8 cellular contexts compared by ENCODE assay signal in genomic region chr11:43360361-43361032, GRCh38. TPM values are rescaled to one million over a fixed set of nuclear protein-coding genes. Genes with fewer than 3 reads are reported as not detected.
DNase-seq lines count a peak whose midpoint lies in the region; ATAC-seq, FAIRE-seq and TF ChIP-seq lines count a peak whose summit lies in the region.

No MANE protein-coding gene starts in this region.

- POLR2A ChIA-PET in HepG2 (lab: Yijun Ruan, JAX), result interaction anchor here (1.1 to 1.2 kb wide), 2 partner anchors 12 to 49 kb away, joined by 5 read pairs; partner anchors contain the start of gene API5
- POLR2A ChIA-PET in T-cell (lab: Charles Lee), result interaction anchor here (0.6 to 1.3 kb wide), 3 partner anchors 31 to 53 kb away, joined by 3 to 8 read pairs (median 3); partner anchors contain the start of gene API5 (in 1 of the 2)

- H3K4me1 ChIP-seq in HepG2 (ENCODE audit: insufficient read depth, low read length) (peaks cover 38% of the 10 kb centered on the region), right lobe of liver (peaks cover 0 to 15% (median 6%) of the 10 kb centered on the region in 4 donors), iPS-15b (ENCODE audit: control insufficient read depth, insufficient read depth, low read length) (peaks cover 6% of the 10 kb centered on the region)

- H3K27ac ChIP-seq in HepG2 (ENCODE audit: extremely low read length, insufficient read depth, low read length) (no peak overlapping the region), right lobe of liver (no peak overlapping the region)

- ATAC-seq in HepG2, result no peak
- no peak for ATAC-seq in right lobe of liver
- ATAC-seq in T-cell (replicated peaks in 1 of 4), result no peak

- H3K9me3 ChIP-seq in HepG2 (ENCODE audit: low read length), result no peaks in the 10 kb centered on the region
- no peaks in the 10 kb centered on the region for H3K9me3 ChIP-seq in right lobe of liver
- H3K9me3 ChIP-seq in iPS-15b (ENCODE audit: control insufficient read depth, insufficient read depth, low read length), result no peaks in the 10 kb centered on the region

- peak; percentile 13 for DNase-seq in HepG2 (ENCODE audit: low spot score)
- no peak for DNase-seq in right lobe of liver
- no peak for DNase-seq in T-cell
- no peak for DNase-seq in NCI-H146 treated with DMSO at 0.1 percent for 48 hours (lab: John Stamatoyannopoulos, UW; ENCODE audit: unreplicated experiment)
- DNase-seq in central memory CD4-positive, alpha-beta T cell, result no peak
- DNase-seq in islet precursor cell, result no peak
- no peak for DNase-seq in NCI-H1436 treated with DMSO at 0.1 percent for 48 hours (lab: John Stamatoyannopoulos, UW)

- peaks cover 9% of the 10 kb centered on the region for H3K36me3 Mint-ChIP-seq in T-cell

- intact Hi-C loops in HepG2 (cut with micrococcal nuclease; ENCODE audit: unreplicated experiment), result no loop called here
- intact Hi-C loops in right lobe of liver (cut with DNase I), result no loop called here

- peak overlapping the region; percentile 89 for H3K4me2 ChIP-seq in HepG2 (ENCODE audit: low read depth, low read length)

- TF ChIP-seq EP300 in HepG2 (IDR thresholded peaks at IDR 0.05; ENCODE audit: low read depth in 2 of 2, low read length in 2 of 2), result no peak
- TF ChIP-seq EP300 in HepG2 (CRISPR knock-in tag; IDR thresholded peaks at IDR 0.05; ENCODE audit: borderline replicate concordance), result no peak

- peaks cover 58% of the 10 kb centered on the region in 3 donors for H3K4me1 Mint-ChIP-seq in T-cell

- in situ Hi-C loops in HepG2 (cut with HindIII; ENCODE audit: extremely low pct_ligation_motif_present, low pct_unique_long_range_greater_than_20kb), result no loop called here

- TF ChIP-seq RAD21 in HepG2 (CRISPR knock-in tag; IDR thresholded peaks at IDR 0.05), result no peak

- no TSS peak for BruUV-seq in HepG2 (replicated peaks; lab: Mats Ljungman, UMichigan)

- CTCF ChIA-PET in HepG2 (lab: Yijun Ruan, JAX; ENCODE audit: low intra/inter-chr PET ratio, low total read pairs) (no interaction called here), T-cell (lab: Charles Lee) (interaction anchor here in 1 of 2 donors (0.7 to 3.9 kb wide), 3 partner anchors 28 to 81 kb away, joined by 3 to 29 read pairs (median 3); partner anchors contain the start of gene API5)

- peak overlapping the region; percentile 95 to 98 (median 98) for H3K4me3 Mint-ChIP-seq in T-cell

- no peaks in the 10 kb centered on the region; a peak in 1 of 5 replicates for H3K27me3 ChIP-seq in HepG2 (ENCODE audit: control insufficient read depth in 1 of 2, insufficient read depth in 2 of 2, low read length in 2 of 2)
- H3K27me3 ChIP-seq in right lobe of liver, result no peaks in the 10 kb centered on the region
- no peaks in the 10 kb centered on the region for H3K27me3 ChIP-seq in iPS-15b (ENCODE audit: control insufficient read depth, insufficient read depth, low read length)

- H3K9ac ChIP-seq in HepG2 (ENCODE audit: insufficient read depth, low read depth, low read length) (peak overlapping the region; percentile 98; the same call in 1 of the 2 replicates), iPS-15b (ENCODE audit: low read depth, low read length) (no peak overlapping the region)

- no peak overlapping the region for H3K27ac Mint-ChIP-seq in T-cell

- 56% methylated on average over 1 of the region's 1 CpG for WGBS in HepG2 (ENCODE audit: low lambda C conversion rate)
- WGBS in right lobe of liver (ENCODE audit: insufficient coverage, low coverage, low lambda C conversion rate, missing lambda C conversion rate), result 36% methylated on average over 1 of the region's 1 CpG

- TF ChIP-seq CTCF in HepG2 (CRISPR knock-in tag; IDR thresholded peaks at IDR 0.05) (no peak), right lobe of liver (IDR thresholded peaks at IDR 0.05) (no peak)

- no peak for FAIRE-seq in HepG2 (lab: Jason Lieb, UNC)

- H2AFZ ChIP-seq in HepG2 (ENCODE audit: low read length), result no peak overlapping the region

- no peaks in the 10 kb centered on the region for H3K9me3 Mint-ChIP-seq in T-cell

- TF ChIP-seq POLR2A in HepG2 (IDR thresholded peaks at IDR 0.05; ENCODE audit: insufficient read depth in 1 of 2, low read depth in 2 of 2, low read length in 2 of 2) (no peak), right lobe of liver (IDR thresholded peaks at IDR 0.05) (no peak)

- H3K36me3 ChIP-seq in HepG2 (replicated peaks in 1 of 2; ENCODE audit: control insufficient read depth in 1 of 2, insufficient read depth in 2 of 2, low read length in 2 of 2), result peaks cover 3 to 5% of the 10 kb centered on the region in 2 experiments; a peak in 2 of 5 replicates
- no peaks in the 10 kb centered on the region for H3K36me3 ChIP-seq in right lobe of liver
- no peaks in the 10 kb centered on the region for H3K36me3 ChIP-seq in iPS-15b (ENCODE audit: control insufficient read depth, insufficient read depth, low read length)

- no peaks in the 10 kb centered on the region for H3K27me3 Mint-ChIP-seq in T-cell

- peak overlapping the region; percentile 85 to 100 (median 97); a peak in 5 of 6 replicates for H3K4me3 ChIP-seq in HepG2 (replicated peaks in 1 of 3; ENCODE audit: insufficient read depth in 1 of 3, low read depth in 2 of 3, low read length in 3 of 3)
- H3K4me3 ChIP-seq in right lobe of liver, result no peak overlapping the region
- H3K4me3 ChIP-seq in iPS-15b (ENCODE audit: low read depth, low read length), result peak overlapping the region; percentile 98

- peaks cover 62% of the 10 kb centered on the region for H3K79me2 ChIP-seq in HepG2 (ENCODE audit: insufficient read depth, low read length)

- peaks cover 15% of the 10 kb centered on the region for H4K20me1 ChIP-seq in HepG2 (ENCODE audit: insufficient read depth, low read length)

TF ChIP-seq in HepG2, 621 proteins besides CTCF, POLR2A, EP300 and RAD21 (continues in another document):
- no peak for TF ChIP-seq ELF1 (CRISPR knock-in tag; IDR thresholded peaks at IDR 0.05)

RNA-seq across cellular contexts. Expression of gene TTC17, which starts 1.8 kb away (rescaled TPM):
- 28.6 and 55.9 TPM in 2 replicates for total RNA-seq in HepG2 (2016; rRNA removed; fragmentation: Illumina TruSeq; extraction: Trizol)
- 11.7 and 13.5 TPM in 2 replicates for total RNA-seq in HepG2 (2016; cell fraction: cytosol; rRNA removed; fragmentation: Illumina TruSeq; extraction: Trizol; ENCODE audit: low read depth)
- 22.8 and 54.6 TPM in 2 replicates for total RNA-seq in HepG2 (2016; cell fraction: insoluble cytoplasmic fraction; rRNA removed; fragmentation: Illumina TruSeq; extraction: Trizol)
- total RNA-seq in HepG2 (2016; cell fraction: membrane; rRNA removed; fragmentation: Illumina TruSeq; extraction: Trizol), result 19.9 and 23.9 TPM in 2 replicates
- 100 and 121 TPM in 2 replicates for total RNA-seq in HepG2 (2016; cell fraction: nucleus; rRNA removed; fragmentation: Illumina TruSeq; extraction: Trizol)
- polyA plus RNA-seq in HepG2 (2011; rRNA removed), result 99.7 and 112 TPM in 2 replicates
- polyA plus RNA-seq in HepG2 (2011; cell fraction: cytosol; rRNA removed), result 49.2 and 56.7 TPM in 2 replicates
- polyA plus RNA-seq in HepG2 (2011; cell fraction: nucleus; rRNA removed), result 177 and 180 TPM in 2 replicates
- 58.3 and 71.3 TPM in 2 replicates for polyA plus RNA-seq in HepG2 (2012)
- polyA plus RNA-seq in HepG2 (2016; cell fraction: cytosol; fragmentation: Illumina TruSeq; extraction: Trizol; ENCODE audit: low read depth), result 2.9 and 3.8 TPM in 2 replicates
- polyA plus RNA-seq in HepG2 (2016; cell fraction: insoluble cytoplasmic fraction; fragmentation: Illumina TruSeq; extraction: Trizol; ENCODE audit: low read depth), result 13.7 and 17.2 TPM in 2 replicates
- 6.6 and 8.4 TPM in 2 replicates for polyA plus RNA-seq in HepG2 (2016; cell fraction: membrane; fragmentation: Illumina TruSeq; extraction: Trizol; ENCODE audit: low read depth)
- 105 and 106 TPM in 2 replicates for polyA plus RNA-seq in HepG2 (2016; cell fraction: nucleus; fragmentation: Illumina TruSeq; extraction: Trizol; ENCODE audit: insufficient read depth, low read depth)
- 131 and 167 TPM in 2 replicates for polyA minus RNA-seq in HepG2 (2011; rRNA and poly(A)+ RNA removed; ENCODE audit: low replicate concordance)
- 31.7 and 43.2 TPM in 2 replicates for polyA minus RNA-seq in HepG2 (2011; cell fraction: cytosol; rRNA and poly(A)+ RNA removed)
- 262 and 305 TPM in 2 replicates for polyA minus RNA-seq in HepG2 (2011; cell fraction: nucleus; rRNA and poly(A)+ RNA removed)
- 10 to 100 TPM; 33.9 to 70.2 (median 48.5) TPM for total RNA-seq in right lobe of liver
- total RNA-seq in T-cell, result 100 to 1,000 TPM in 2 of 5 donors, 10 to 100 TPM in 3; 72.4 to 123 (median 94.8) TPM

RNA-seq across cellular contexts. Expression of gene API5, which starts 48.7 kb away (rescaled TPM):
- total RNA-seq in HepG2 (2016; rRNA removed; fragmentation: Illumina TruSeq; extraction: Trizol) (59.0 and 93.6 TPM in 2 replicates), right lobe of liver (10 to 100 TPM; 42.2 to 55.5 (median 49.6) TPM), T-cell (100 to 1,000 TPM in 1 of 5 donors, 10 to 100 TPM in 4; 71.1 to 101 (median 97.2) TPM)
- 14.9 and 18.0 TPM in 2 replicates for total RNA-seq in HepG2 (2016; cell fraction: cytosol; rRNA removed; fragmentation: Illumina TruSeq; extraction: Trizol; ENCODE audit: low read depth)
- total RNA-seq in HepG2 (2016; cell fraction: insoluble cytoplasmic fraction; rRNA removed; fragmentation: Illumina TruSeq; extraction: Trizol), result 58.1 and 97.0 TPM in 2 replicates
- 21.3 and 21.8 TPM in 2 replicates for total RNA-seq in HepG2 (2016; cell fraction: membrane; rRNA removed; fragmentation: Illumina TruSeq; extraction: Trizol)
- 47.2 and 48.9 TPM in 2 replicates for total RNA-seq in HepG2 (2016; cell fraction: nucleus; rRNA removed; fragmentation: Illumina TruSeq; extraction: Trizol)
- polyA plus RNA-seq in HepG2 (2011; rRNA removed), result 16.9 and 21.6 TPM in 2 replicates
- 8.0 and 13.4 TPM in 2 replicates for polyA plus RNA-seq in HepG2 (2011; cell fraction: cytosol; rRNA removed)
- 14.5 and 15.1 TPM in 2 replicates for polyA plus RNA-seq in HepG2 (2011; cell fraction: nucleus; rRNA removed)
- 20.4 and 27.1 TPM in 2 replicates for polyA plus RNA-seq in HepG2 (2012)
- 2.4 and 3.1 TPM in 2 replicates for polyA plus RNA-seq in HepG2 (2016; cell fraction: cytosol; fragmentation: Illumina TruSeq; extraction: Trizol; ENCODE audit: low read depth)
- 69.3 and 78.0 TPM in 2 replicates for polyA plus RNA-seq in HepG2 (2016; cell fraction: insoluble cytoplasmic fraction; fragmentation: Illumina TruSeq; extraction: Trizol; ENCODE audit: low read depth)
- polyA plus RNA-seq in HepG2 (2016; cell fraction: membrane; fragmentation: Illumina TruSeq; extraction: Trizol; ENCODE audit: low read depth), result 9.6 and 10.0 TPM in 2 replicates
- polyA plus RNA-seq in HepG2 (2016; cell fraction: nucleus; fragmentation: Illumina TruSeq; extraction: Trizol; ENCODE audit: insufficient read depth, low read depth), result 42.9 and 47.9 TPM in 2 replicates
- polyA minus RNA-seq in HepG2 (2011; rRNA and poly(A)+ RNA removed; ENCODE audit: low replicate concordance), result 18.1 and 48.4 TPM in 2 replicates
- polyA minus RNA-seq in HepG2 (2011; cell fraction: cytosol; rRNA and poly(A)+ RNA removed), result 19.2 and 24.3 TPM in 2 replicates
- polyA minus RNA-seq in HepG2 (2011; cell fraction: nucleus; rRNA and poly(A)+ RNA removed), result 48.0 and 56.5 TPM in 2 replicates

Comparison
In these comparisons a context has a peak if more than half of its experiments do, and no peak if none do; other contexts are left out.
1. H3K4me3 ChIP-seq: peak in HepG2 (3 of 3) and iPS-15b (single experiment); none in right lobe of liver (0 of 3).